ENCODE assay signal across 24 cellular contexts in genomic region chr5:10227396-10227795, GRCh38. TPM values are rescaled to one million over a fixed set of nuclear protein-coding genes. Genes with fewer than 3 reads are reported as not detected.
DNase-seq lines count a peak whose midpoint lies in the region; ATAC-seq and TF ChIP-seq lines count a peak whose summit lies in the region.
"Had no signal": no experiment of that assay in that cellular context is flagged by ENCODE, and none has a peak within 500 bp of the region (broad histone marks: within the 10 kb centered on the region; RNA-seq: fewer than 3 reads in every experiment).

No MANE protein-coding gene starts in this region.

- DNase-seq in EL = peak; percentile 66
- DNase-seq in M059J (ENCODE audit: low read depth) = peak; percentile 37
- DNase-seq in astrocyte of the spinal cord (ENCODE audit: low read depth, low spot score) = peak; percentile 83
- DNase-seq in glomerular visceral epithelial cell (ENCODE audit: extremely low spot score) = peak; percentile 57
- no peak for DNase-seq in stimulated activated CD4-positive, alpha-beta T cell treated with anti-CD3 and anti-CD28 coated beads, Interleukin-1b, Interleukin-23, amount 100 ng/mL, for 48 hours
- DNase-seq in T1000 (lab: John Stamatoyannopoulos, UW) = no peak
- no peak for DNase-seq in iPS-NIHi11 (ENCODE audit: low spot score)
- DNase-seq: activated CD4-positive, alpha-beta T cell treated with anti-CD3 and anti-CD28 coated beads for 48 hours; CD4-positive, alpha-beta memory T cell; dorsolateral prefrontal cortex; glutamatergic neuron; H9; left lung; midbrain; NCI-H2171 treated with DMSO at 0.1 percent for 48 hours; NCI-H526 treated with DMSO at 0.1 percent for 48 hours; nephron progenitor cell; SHP77; stimulated activated CD4-positive, alpha-beta T cell treated with anti-CD3 and anti-CD28 coated beads, Interleukin-2, amount 100 ng/mL, for 24 hours; stimulated activated naive CD8-positive, alpha-beta T cell treated with anti-CD3 and anti-CD28 coated beads, Interleukin-15, Interleukin-2, amounts not matched to agents 100 U/mL and 50 U/mL, for 24 hours had no signal

- ATAC-seq in HG03342 (IDR thresholded peaks at IDR 0.05; ENCODE audit: unreplicated experiment) = no peak
- ATAC-seq: activated T-helper 17 cell treated with anti-CD3 and anti-CD28 coated beads, Interleukin-2, amount 50 U/mL, for 72 hours; left lung; stimulated activated naive CD8-positive, alpha-beta T cell treated with anti-CD3 and anti-CD28 coated beads, Interleukin-15, Interleukin-2, amounts not matched to agents 100 U/mL and 50 U/mL, for 24 hours had no signal

- no peak for TF ChIP-seq CTCF in astrocyte of the spinal cord (IDR thresholded peaks at IDR 0.05; ENCODE audit: low read depth, low read length)

- in situ Hi-C loops in astrocyte of the spinal cord (cut with HindIII; ENCODE audit: low sequenced_read_pairs) = no loop called here

- H3K4me3 ChIP-seq in astrocyte of the spinal cord (ENCODE audit: low read depth, low read length) = no peak overlapping the region
- H3K4me3 ChIP-seq: cardiac muscle cell, dorsolateral prefrontal cortex, left lung, tibial nerve had no signal

RNA-seq across cellular contexts. Expression of gene ATPSCKMT, which starts 22.3 kb away (rescaled TPM):
- 17.8 and 25.1 TPM in 2 replicates for total RNA-seq in M059J (2014; rRNA removed; shearing (Covaris generic))

RNA-seq across cellular contexts. Expression of gene CCT5, which starts 22.7 kb away (rescaled TPM):
- 445 and 637 TPM in 2 replicates for total RNA-seq in M059J (2014; rRNA removed; shearing (Covaris generic))

Comparison
In these comparisons a context has a peak if more than half of its experiments do, and no peak if none do; other contexts are left out.
1. DNase-seq: peak in EL (single experiment), M059J (single experiment), astrocyte of the spinal cord (single experiment) and glomerular visceral epithelial cell (single experiment); none in stimulated activated CD4-positive, alpha-beta T cell treated with anti-CD3 and anti-CD28 coated beads, Interleukin-1b, Interleukin-23, amount 100 ng/mL, for 48 hours (single experiment), T1000 (single experiment) and iPS-NIHi11 (single experiment).